ENCODE assay signal across 8 cellular contexts in the genomic region with DNA sequence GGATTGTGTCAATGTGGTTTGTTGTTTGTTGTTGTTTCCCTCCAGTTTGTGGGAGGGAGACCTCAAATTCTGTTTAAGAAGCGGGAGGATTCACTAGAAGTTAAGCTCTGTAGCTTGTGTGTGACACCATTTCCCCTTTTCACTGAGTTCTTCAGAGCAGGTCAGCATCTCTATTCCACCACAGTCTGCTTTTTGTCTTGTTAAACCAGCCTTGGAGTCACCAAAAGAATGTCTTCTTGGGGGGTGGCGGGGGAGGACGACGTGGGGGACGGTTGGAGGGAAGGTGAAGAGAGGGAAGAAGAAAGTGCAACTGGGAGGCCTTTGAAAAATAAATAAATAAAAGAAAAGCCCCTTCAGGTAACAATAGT. TPM values are rescaled to one million over a fixed set of nuclear protein-coding genes. Genes with fewer than 3 reads are reported as not detected.
DNase-seq lines count a peak whose midpoint lies in the region; ATAC-seq lines count a peak whose summit lies in the region.

No MANE protein-coding gene starts in this region.

- H3K27ac Mint-ChIP-seq in activated naive CD8-positive, alpha-beta T cell treated with anti-CD3 and anti-CD28 coated beads for 36 hours, result peak overlapping the region; percentile 74

- H3K27ac ChIP-seq in muscle layer of duodenum (ENCODE audit: low read length), result peak overlapping the region; percentile 60

- peaks cover 0 to 42% of the 10 kb centered on the region in 2 donors for H3K4me1 ChIP-seq in muscle layer of duodenum (ENCODE audit: control insufficient read depth in 1 of 2, insufficient read depth in 2 of 2, low read length in 2 of 2)

- H3K27me3 ChIP-seq in muscle layer of duodenum (ENCODE audit: low read depth, low read length), result peaks cover 12% of the 10 kb centered on the region

- ATAC-seq in HG03064 (IDR thresholded peaks at IDR 0.05; ENCODE audit: low read depth, unreplicated experiment), result peak; percentile 3

- H3K9me3 Mint-ChIP-seq in activated naive CD8-positive, alpha-beta T cell treated with anti-CD3 and anti-CD28 coated beads for 36 hours, result no peaks in the 10 kb centered on the region

- peak; percentile 58 for DNase-seq in NOMO-1 treated with DMSO at 0.1 percent for 48 hours (lab: John Stamatoyannopoulos, UW; ENCODE audit: unreplicated experiment)
- DNase-seq in NOMO-1 treated with dmso at 0.1 percent for 144 hours (lab: John Stamatoyannopoulos, UW; ENCODE audit: unreplicated experiment), result no peak
- no peak for DNase-seq in activated naive CD8-positive, alpha-beta T cell treated with anti-CD3 and anti-CD28 coated beads for 36 hours
- no peak for DNase-seq in putamen (ENCODE audit: low spot score)
- no peak for DNase-seq in GM19240 (ENCODE audit: insufficient read length, low spot score)
- no peak for DNase-seq in 8988T

- peak overlapping the region; percentile 67 for H3K4me3 Mint-ChIP-seq in activated naive CD8-positive, alpha-beta T cell treated with anti-CD3 and anti-CD28 coated beads for 36 hours

- no peaks in the 10 kb centered on the region for H3K9me3 ChIP-seq in muscle layer of duodenum (ENCODE audit: control insufficient read depth in 1 of 2, low read length in 2 of 2)

- H3K4me1 Mint-ChIP-seq in activated naive CD8-positive, alpha-beta T cell treated with anti-CD3 and anti-CD28 coated beads for 36 hours, result peaks cover 26% of the 10 kb centered on the region

- no peaks in the 10 kb centered on the region for H3K36me3 Mint-ChIP-seq in activated naive CD8-positive, alpha-beta T cell treated with anti-CD3 and anti-CD28 coated beads for 36 hours

- no peaks in the 10 kb centered on the region for H3K36me3 ChIP-seq in muscle layer of duodenum (ENCODE audit: control insufficient read depth in 1 of 2, insufficient read depth in 2 of 2, low read length in 2 of 2)

- peaks cover 92% of the 10 kb centered on the region for H3K27me3 Mint-ChIP-seq in activated naive CD8-positive, alpha-beta T cell treated with anti-CD3 and anti-CD28 coated beads for 36 hours

- H3K4me3 ChIP-seq in muscle layer of duodenum (ENCODE audit: low read depth in 1 of 2, low read length in 2 of 2), result peak overlapping the region; percentile 77 to 88

RNA-seq across cellular contexts. Expression of a gene that starts 2.3 kb away (rescaled TPM):
- 1 to 10 TPM; 1.6 to 1.8 TPM for total RNA-seq in activated naive CD8-positive, alpha-beta T cell treated with anti-CD3 and anti-CD28 coated beads for 36 hours
